Comparison of ENCODE assay signal across 8 cellular contexts in the genomic region with DNA sequence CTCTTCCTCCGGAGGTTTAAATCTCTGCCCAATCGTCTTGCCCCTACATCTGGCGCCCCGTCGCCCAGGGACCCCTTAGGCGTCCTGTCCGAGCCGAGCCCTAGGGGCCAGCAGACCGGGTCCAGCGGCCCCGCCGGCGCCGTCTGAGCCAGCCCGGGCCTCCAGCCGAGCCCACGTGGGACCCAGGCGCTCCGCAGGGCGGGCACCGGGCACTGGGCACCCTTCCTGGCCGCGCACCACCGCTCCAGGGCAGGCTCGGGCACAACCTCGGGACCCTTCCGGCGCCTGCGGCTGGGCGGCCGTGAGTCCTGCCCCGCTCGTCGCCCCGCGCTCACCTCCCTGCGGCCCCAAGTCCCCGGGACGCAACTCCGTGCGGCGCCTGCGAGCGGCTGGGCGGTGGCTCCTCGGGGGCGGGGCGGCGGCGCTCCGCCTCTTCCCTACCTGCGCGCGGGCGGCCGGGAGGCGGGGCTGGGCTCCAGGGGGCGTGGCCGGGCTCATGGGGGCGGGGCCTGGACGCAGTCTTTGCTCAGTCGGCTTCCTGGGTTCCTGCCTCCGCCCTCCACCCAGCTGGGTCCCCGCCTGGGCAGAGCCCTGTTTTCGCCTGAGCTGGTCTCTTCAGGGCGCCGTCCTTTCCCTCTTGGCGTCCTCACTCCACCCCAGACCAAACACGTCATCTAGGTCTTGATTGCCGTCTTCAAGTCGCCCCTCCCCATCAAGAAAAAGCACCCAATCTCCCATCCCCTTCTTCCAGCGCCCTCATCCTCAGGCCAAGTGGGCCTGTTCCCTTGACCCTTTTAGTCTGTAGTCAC. TPM values are rescaled to one million over a fixed set of nuclear protein-coding genes. Genes with fewer than 3 reads are reported as not detected.
DNase-seq lines count a peak whose midpoint lies in the region; ATAC-seq, FAIRE-seq and TF ChIP-seq lines count a peak whose summit lies in the region.

RHBDF2 (minus strand) TSS at position 406 of the 809 bp plus-strand sequence. CDS start 19,899 bp downstream, outside the sequence.

- intact Hi-C loops in ascending aorta (cut with DNase I) (loop anchor here (5.0 kb wide), 1 partner anchor 49 kb away; the partner anchor contains the start of gene UBE2O), right cardiac atrium (cut with DNase I) (loop anchor here in 1 of 4 donors (10.0 kb wide), 1 partner anchor 196 kb away; the partner anchor contains the start of gene QRICH2)

- H3K4me3 ChIP-seq in ascending aorta (peak within 1 kb of the TSS; percentile 62 to 78), right cardiac atrium (ENCODE audit: low read length) (peak within 1 kb of the TSS; percentile 82)

- no peaks in the 10 kb centered on the region for H3K36me3 ChIP-seq in ascending aorta

- no peak for TF ChIP-seq CTCF in ascending aorta (IDR thresholded peaks at IDR 0.05)

- peak; percentile 78 for TF ChIP-seq POLR2A in GM12892 (IDR thresholded peaks at IDR 0.05; ENCODE audit: low read depth, low read length)

- peak; percentile 97 for DNase-seq in GM12892 (ENCODE audit: insufficient read length)
- peak; percentile 34 for DNase-seq in NCI-H1694 (lab: John Stamatoyannopoulos, UW)
- peak; percentile 98 for DNase-seq in T-helper 9 cell
- DNase-seq in ascending aorta (ENCODE audit: low spot score in 2 of 2), result peak; percentile 77 to 93
- peak; percentile 90 to 97 (median 96) for DNase-seq in right cardiac atrium
- peak; percentile 70 for DNase-seq in retina
- no peak for DNase-seq in hepatic stellate cell (ENCODE audit: low spot score)

- peak; percentile 57 for FAIRE-seq in GM12892 (lab: Jason Lieb, UNC)

- ATAC-seq in HG02763 (IDR thresholded peaks at IDR 0.05; ENCODE audit: unreplicated experiment), result peak; percentile 64
- peak; percentile 88 to 90 for ATAC-seq in right cardiac atrium

- no peaks in the 10 kb centered on the region for H3K9me3 ChIP-seq in ascending aorta
- no peaks in the 10 kb centered on the region for H3K9me3 ChIP-seq in right cardiac atrium (ENCODE audit: control insufficient read depth, low read length)

- H3K4me1 ChIP-seq in ascending aorta (peaks cover 10 to 38% of the 10 kb centered on the region in 2 donors), right cardiac atrium (ENCODE audit: control insufficient read depth, insufficient read depth, low read length) (peaks cover 18% of the 10 kb centered on the region)

- peak within 1 kb of the TSS; percentile 80 for H3K27ac ChIP-seq in ascending aorta
- peak within 1 kb of the TSS; percentile 80 for H3K27ac ChIP-seq in right cardiac atrium (ENCODE audit: low read length)

- H3K27me3 ChIP-seq in ascending aorta, result no peaks in the 10 kb centered on the region
- H3K27me3 ChIP-seq in right cardiac atrium (ENCODE audit: control insufficient read depth, insufficient read depth), result no peaks in the 10 kb centered on the region

- WGBS in right cardiac atrium, result 2% methylated on average over 72 of the region's 72 CpGs

RNA-seq across cellular contexts. Expression of gene RHBDF2, which starts in this region (rescaled TPM):
- 16.3 TPM for polyA plus RNA-seq in GM12892 (2012; ENCODE audit: missing spikeins)
- total RNA-seq in ascending aorta, result 12.7 TPM
- 10 to 100 TPM; 10.2 to 16.4 (median 12.8) TPM for total RNA-seq in right cardiac atrium
- 11.2 TPM for polyA plus RNA-seq in right cardiac atrium
